Comparison of ENCODE assay signal across 31 cellular contexts in the genomic region with DNA sequence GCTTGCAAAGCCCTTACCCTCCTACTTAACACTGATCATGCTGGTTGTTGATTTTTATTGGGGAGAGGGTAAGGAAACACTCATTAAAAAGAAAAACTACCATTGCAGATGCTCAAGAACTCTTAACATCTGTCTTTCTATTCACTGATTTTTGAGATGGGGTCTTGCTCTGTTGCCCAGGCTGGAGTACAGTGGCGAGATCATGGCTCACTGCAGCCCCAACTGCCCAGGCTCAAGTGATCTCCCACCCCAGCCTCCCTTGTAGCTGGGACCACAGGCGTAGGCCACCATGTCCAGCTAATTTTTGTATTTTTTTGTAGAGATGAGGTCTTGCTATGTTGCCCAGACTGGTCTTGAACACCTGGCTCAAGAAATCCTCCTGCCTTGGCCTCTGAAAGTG. TPM values are rescaled to one million over a fixed set of nuclear protein-coding genes. Genes with fewer than 3 reads are reported as not detected.
"Had no signal": no experiment of that assay in that cellular context is flagged by ENCODE, and none has a peak within 500 bp of the region (broad histone marks: within the 10 kb centered on the region; RNA-seq: fewer than 3 reads in every experiment).

No MANE protein-coding gene starts in this region.

- H3K9me3 ChIP-seq: ascending aorta had no signal

- ATAC-seq: activated CD4-positive, alpha-beta T cell treated with anti-CD3 and anti-CD28 coated beads for 36 hours; activated CD4-positive, CD25-positive, alpha-beta regulatory T cell treated with anti-CD3 and anti-CD28 coated beads, Interleukin-2, amount 50 U/mL, for 24 hours; activated CD8-positive, alpha-beta memory T cell treated with anti-CD3 and anti-CD28 coated beads, Interleukin-2, amount 10 ng/mL, durations not matched to agents 7 days and 5 days; activated CD8-positive, alpha-beta T cell treated with anti-CD3 and anti-CD28 coated beads, Interleukin-2, amount 10 ng/mL, durations not matched to agents 7 days and 5 days; activated naive CD8-positive, alpha-beta T cell treated with anti-CD3 and anti-CD28 coated beads, Interleukin-2, amount 50 U/mL, for 24 hours had no signal

- H3K27ac ChIP-seq: ascending aorta, cardiac muscle cell, VCaP had no signal

- H3K4me3 ChIP-seq: ascending aorta, cardiac muscle cell had no signal

- H3K27me3 ChIP-seq: ascending aorta, cardiac muscle cell had no signal

- FAIRE-seq: bronchial epithelial cell, TTC549 had no signal

- DNase-seq: activated CD4-positive, alpha-beta memory T cell treated with anti-CD3 and anti-CD28 coated beads, Interleukin-2, amount 10 ng/mL, durations not matched to agents 7 days and 5 days; activated CD4-positive, alpha-beta T cell treated with anti-CD3 and anti-CD28 coated beads for 1 hour; activated CD4-positive, alpha-beta T cell treated with anti-CD3 and anti-CD28 coated beads for 36 hours; activated CD4-positive, alpha-beta T cell treated with anti-CD3 and anti-CD28 coated beads for 48 hours; activated CD4-positive, alpha-beta T cell treated with anti-CD3 and anti-CD28 coated beads, Interleukin-2, amount 10 ng/mL, durations not matched to agents 7 days and 5 days; activated CD4-positive, alpha-beta T cell treated with anti-CD3 and anti-CD28 coated beads, Interleukin-2, amount 50 U/mL, for 48 hours; activated CD4-positive, CD25-positive, alpha-beta regulatory T cell; activated CD8-positive, alpha-beta memory T cell treated with anti-CD3 and anti-CD28 coated beads for 24 hours; activated CD8-positive, alpha-beta memory T cell treated with anti-CD3 and anti-CD28 coated beads, Interleukin-2, amount 10 ng/mL, durations not matched to agents 7 days and 5 days; activated CD8-positive, alpha-beta memory T cell treated with anti-CD3 and anti-CD28 coated beads, Interleukin-2, amount 50 U/mL, for 48 hours; activated CD8-positive, alpha-beta T cell treated with anti-CD3 and anti-CD28 coated beads, Interleukin-2, amount 10 ng/mL, durations not matched to agents 7 days and 5 days; activated effector memory CD4-positive, alpha-beta T cell treated with Interleukin-2 at 50 U/mL for 16 hours; activated gamma-delta T cell; activated naive CD4-positive, alpha-beta T cell treated with anti-CD3 and anti-CD28 coated beads, Interleukin-2, amount 10 ng/mL, durations not matched to agents 7 days and 5 days; activated naive CD4-positive, alpha-beta T cell treated with Interleukin-2 at 50 U/mL for 16 hours; activated naive CD8-positive, alpha-beta T cell treated with anti-CD3 and anti-CD28 coated beads, Interleukin-2, amount 10 ng/mL, durations not matched to agents 7 days and 5 days; activated naive CD8-positive, alpha-beta T cell treated with anti-CD3 and anti-CD28 coated beads, Interleukin-2, amount 50 U/mL, for 24 hours; activated T-cell treated with anti-CD3 and anti-CD28 coated beads, Interleukin-2, amount 50 U/mL, for 24 hours; activated T-cell treated with anti-CD3 and anti-CD28 coated beads, Interleukin-2, amount 50 U/mL, for 48 hours; anterior cingulate cortex; caudate nucleus; cerebellar nuclear complex; T-helper 2 cell; T-helper 9 cell had no signal

RNA-seq across cellular contexts. Expression of a gene that starts 33.9 kb away (rescaled TPM):
- total RNA-seq: activated T-helper 2 cell treated with anti-CD3 and anti-CD28 coated beads, Interferon-gamma antibody, Interleukin-2, Interleukin-4, amounts not matched to agents 10 μg/mL and 5 μg/mL and 100 μg/mL, durations not matched to agents 14 hours and 24 hours and 36 hours; ascending aorta had no signal
